ENCODE assay signal across 32 cellular contexts in the genomic region with DNA sequence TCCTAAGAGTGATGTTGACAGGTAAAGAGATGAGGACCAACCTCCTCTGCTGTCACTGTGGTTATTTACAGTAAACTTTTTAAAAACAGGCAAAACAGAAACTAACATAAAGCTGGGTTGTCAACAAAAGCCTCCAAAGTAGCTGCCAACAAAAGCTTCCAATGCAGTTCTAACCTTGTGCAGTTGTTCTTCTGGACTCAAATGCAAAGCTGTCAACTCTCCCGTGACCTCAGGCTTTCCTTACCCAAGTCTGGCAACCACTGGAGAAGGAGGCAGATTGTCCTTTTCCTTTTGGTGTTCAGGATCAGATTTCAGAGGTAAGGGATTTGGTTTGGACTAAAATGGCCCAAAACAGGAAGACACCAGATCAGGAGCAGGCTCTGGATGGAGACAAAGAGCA.
DNase-seq lines count a peak whose midpoint lies in the region; ATAC-seq and TF ChIP-seq lines count a peak whose summit lies in the region.
"Had no signal": no experiment of that assay in that cellular context is flagged by ENCODE, and none has a peak within 500 bp of the region (broad histone marks: within the 10 kb centered on the region; RNA-seq: fewer than 3 reads in every experiment).

No MANE protein-coding gene starts in this region.

- H3K9me3 Mint-ChIP-seq in effector memory CD8-positive, alpha-beta T cell: no peaks in the 10 kb centered on the region
- H3K9me3 Mint-ChIP-seq in immature natural killer cell: no peaks in the 10 kb centered on the region
- H3K9me3 Mint-ChIP-seq: activated T-helper 17 cell treated with anti-CD3 and anti-CD28 coated beads, Interleukin-2, amount 50 U/mL, for 72 hours; GM23338; T-helper 1 cell treated with Interleukin-12 subunit alpha and Interleukin-12 subunit beta and Interleukin-4 antibody, amounts not matched to agents 30 μg/mL and 1 μg/mL, for 36 hours had no signal

- CTCF ChIA-PET in HEK293 (lab: Yijun Ruan, JAX): interaction anchor here (0.7 to 1.2 kb wide), 2 partner anchors 17 to 76 kb away, joined by 3 to 4 read pairs; no protein-coding TSS in a partner anchor

- H3K4me3 Mint-ChIP-seq in effector memory CD8-positive, alpha-beta T cell: no peak overlapping the region
- H3K4me3 Mint-ChIP-seq in immature natural killer cell: peak overlapping the region in 3 of 5 donors; percentile 25 to 42 (median 36)
- H3K4me3 Mint-ChIP-seq: activated naive CD8-positive, alpha-beta T cell; activated T-helper 17 cell treated with anti-CD3 and anti-CD28 coated beads, Interleukin-2, amount 50 U/mL, for 72 hours; GM23338; T-helper 1 cell treated with Interleukin-12 subunit alpha and Interleukin-12 subunit beta and Interleukin-4 antibody, amounts not matched to agents 30 μg/mL and 1 μg/mL, for 36 hours had no signal

- POLR2A ChIA-PET in HEK293 (lab: Yijun Ruan, JAX): no interaction called here

- no peaks in the 10 kb centered on the region for H3K4me1 ChIP-seq in HEK293 (ENCODE audit: control insufficient read depth, insufficient read depth, low read length)
- H3K4me1 ChIP-seq in parathyroid adenoma: peaks cover 57% of the 10 kb centered on the region
- H3K4me1 ChIP-seq: BE2C, left ventricle myocardium inferior, right atrium auricular region, upper lobe of left lung had no signal

- peaks cover 3% of the 10 kb centered on the region for H3K36me3 Mint-ChIP-seq in effector memory CD8-positive, alpha-beta T cell (ENCODE audit: insufficient read depth)
- H3K36me3 Mint-ChIP-seq in immature natural killer cell: peaks cover 0 to 18% (median 17%) of the 10 kb centered on the region in 3 donors
- H3K36me3 Mint-ChIP-seq: activated naive CD8-positive, alpha-beta T cell had no signal

- H3K4me1 Mint-ChIP-seq in effector memory CD8-positive, alpha-beta T cell (ENCODE audit: low read depth in 2 of 2): peaks cover 0 to 34% of the 10 kb centered on the region in 2 donors
- H3K4me1 Mint-ChIP-seq in immature natural killer cell: peaks cover 67 to 73% of the 10 kb centered on the region in 2 donors
- H3K4me1 Mint-ChIP-seq: activated T-helper 17 cell treated with anti-CD3 and anti-CD28 coated beads, Interleukin-2, amount 50 U/mL, for 72 hours had no signal

- H2AFZ ChIP-seq in parathyroid adenoma: no peak overlapping the region
- H2AFZ ChIP-seq: GM23338 had no signal

- H3K79me2 ChIP-seq in parathyroid adenoma: peaks cover 41% of the 10 kb centered on the region

- no peak for DNase-seq in effector memory CD8-positive, alpha-beta T cell
- DNase-seq in immature natural killer cell: peak in 1 of 3 donors; percentile 8
- no peak for DNase-seq in activated naive CD4-positive, alpha-beta T cell treated with anti-CD3 and anti-CD28 coated beads, Interleukin-2, amount 50 U/mL, for 16 hours
- DNase-seq in NCI-H2107 treated with DMSO at 0.1 percent for 48 hours (lab: John Stamatoyannopoulos, UW; ENCODE audit: unreplicated experiment): no peak
- no peak for DNase-seq in NCI-H345 (lab: John Stamatoyannopoulos, UW)
- DNase-seq: activated CD4-positive, alpha-beta T cell treated with anti-CD3 and anti-CD28 coated beads, Interleukin-2, amount 50 U/mL, for 1 hour; activated CD8-positive, alpha-beta memory T cell treated with anti-CD3 and anti-CD28 coated beads, Interleukin-2, amount 50 U/mL, for 4 hours; BE2C; DMS79 treated with DMSO at 0.1 percent for 48 hours; effector CD4-positive, alpha-beta T cell; esophagus squamous epithelium; heart left ventricle; left ventricle myocardium inferior; mucosa of descending colon; NCI-H1092 treated with DMSO at 0.1 percent for 48 hours; NCI-H2081; NCI-H524; nucleus accumbens; stimulated activated CD4-positive, alpha-beta T cell treated with anti-CD3 and anti-CD28 coated beads, Interleukin-12 subunit alpha, Interleukin-12 subunit beta, amount 100 ng/mL, for 4 hours; stomach; upper lobe of left lung had no signal

- H3K27me3 ChIP-seq in parathyroid adenoma (ENCODE audit: control insufficient read depth, insufficient read depth, low read length): no peaks in the 10 kb centered on the region
- H3K27me3 ChIP-seq: BE2C, esophagus squamous epithelium, heart left ventricle, right atrium auricular region, stomach, upper lobe of left lung had no signal

- H3K27me3 Mint-ChIP-seq in effector memory CD8-positive, alpha-beta T cell: no peaks in the 10 kb centered on the region
- H3K27me3 Mint-ChIP-seq in immature natural killer cell (ENCODE audit: low read depth in 3 of 3): peaks cover 0 to 2% (median 0%) of the 10 kb centered on the region in 3 donors
- H3K27me3 Mint-ChIP-seq: activated naive CD8-positive, alpha-beta T cell; activated T-helper 17 cell treated with anti-CD3 and anti-CD28 coated beads, Interleukin-2, amount 50 U/mL, for 72 hours had no signal

- H3K9ac ChIP-seq in parathyroid adenoma: no peak overlapping the region

- H3K4me2 ChIP-seq in parathyroid adenoma (ENCODE audit: low read length): no peak overlapping the region
- H3K4me2 ChIP-seq: A549, GM23338 had no signal

- H3K4me3 ChIP-seq in HEK293 (ENCODE audit: low read depth, low read length) (no peak overlapping the region), parathyroid adenoma (ENCODE audit: low read depth, low read length) (no peak overlapping the region)
- H3K4me3 ChIP-seq: A549, esophagus squamous epithelium, GM12878, GM23338, heart left ventricle, left ventricle myocardium inferior, mucosa of descending colon, right atrium auricular region, stomach, upper lobe of left lung had no signal

- peaks cover 0 to 47% of the 10 kb centered on the region in 2 experiments; a peak in 2 of 3 replicates for H3K36me3 ChIP-seq in HEK293 (ENCODE audit: control insufficient read depth in 2 of 2, insufficient read depth in 1 of 2, low read length in 2 of 2)
- H3K36me3 ChIP-seq in parathyroid adenoma (ENCODE audit: control insufficient read depth, insufficient read depth, low read length): no peaks in the 10 kb centered on the region
- H3K36me3 ChIP-seq: BE2C had no signal

- no peak overlapping the region for H3K27ac ChIP-seq in HEK293 (ENCODE audit: extremely low read depth, low read depth, low read length)
- peak overlapping the region; percentile 68 for H3K27ac ChIP-seq in parathyroid adenoma
- H3K27ac ChIP-seq: A549, heart left ventricle, left ventricle myocardium inferior, right atrium auricular region, upper lobe of left lung had no signal

- peak; percentile 52 for ATAC-seq in effector memory CD8-positive, alpha-beta T cell (replicated peaks)
- no peak for ATAC-seq in GM19463 (IDR thresholded peaks at IDR 0.05; ENCODE audit: unreplicated experiment)
- ATAC-seq: A549; activated T-helper 17 cell treated with anti-CD3 and anti-CD28 coated beads, Interleukin-2, amount 50 U/mL, for 72 hours; GM12878; GM23338; HepG2; mucosa of descending colon had no signal

- H3K9me3 ChIP-seq in HEK293 (ENCODE audit: control insufficient read depth, insufficient read depth, low read depth, low read length) (no peaks in the 10 kb centered on the region), parathyroid adenoma (ENCODE audit: control insufficient read depth, low read length) (no peaks in the 10 kb centered on the region)
- H3K9me3 ChIP-seq: A549, BE2C, esophagus squamous epithelium, heart left ventricle, left ventricle myocardium inferior, mucosa of descending colon, right atrium auricular region, stomach, upper lobe of left lung had no signal

- H3K27ac Mint-ChIP-seq in effector memory CD8-positive, alpha-beta T cell: peak overlapping the region; percentile 45 to 89
- peak overlapping the region; percentile 66 to 91 (median 86) for H3K27ac Mint-ChIP-seq in immature natural killer cell
- H3K27ac Mint-ChIP-seq: activated naive CD8-positive, alpha-beta T cell; activated T-helper 17 cell treated with anti-CD3 and anti-CD28 coated beads, Interleukin-2, amount 50 U/mL, for 72 hours; T-helper 1 cell treated with Interleukin-12 subunit alpha and Interleukin-12 subunit beta and Interleukin-4 antibody, amounts not matched to agents 30 μg/mL and 1 μg/mL, for 36 hours had no signal

- TF ChIP-seq CTCF in HEK293 (tag by site-specific recombination; IDR thresholded peaks at IDR 0.05): no peak
- TF ChIP-seq CTCF in parathyroid adenoma (IDR thresholded peaks at IDR 0.05): no peak

TF ChIP-seq in HEK293, 187 proteins besides CTCF, POLR2A, EP300 and RAD21:
- TF ChIP-seq ZNF600 (tag by site-specific recombination; IDR thresholded peaks at IDR 0.05) (peak; percentile 70), ZNF677 (tag by site-specific recombination; IDR thresholded peaks at IDR 0.05) (no peak)
- TF ChIP-seq, protein P1, sequence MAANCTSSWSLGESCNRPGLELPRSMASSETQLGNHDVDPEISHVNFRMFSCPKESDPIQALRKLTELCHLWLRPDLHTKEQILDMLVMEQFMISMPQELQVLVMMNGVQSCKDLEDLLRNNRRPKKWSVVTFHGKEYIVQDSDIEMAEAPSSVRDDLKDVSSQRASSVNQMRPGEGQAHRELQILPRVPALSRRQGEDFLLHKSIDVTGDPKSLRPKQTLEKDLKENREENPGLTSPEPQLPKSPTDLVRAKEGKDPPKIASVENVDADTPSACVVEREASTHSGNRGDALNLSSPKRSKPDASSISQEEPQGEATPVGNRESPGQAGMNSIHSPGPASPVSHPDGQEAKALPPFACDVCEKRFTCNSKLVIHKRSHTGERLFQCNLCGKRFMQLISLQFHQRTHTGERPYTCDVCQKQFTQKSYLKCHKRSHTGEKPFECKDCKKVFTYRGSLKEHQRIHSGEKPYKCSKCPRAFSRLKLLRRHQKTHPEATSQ (tag by site-specific recombination; IDR thresholded peaks at IDR 0.05): no peak
- TF ChIP-seq, protein P2, sequence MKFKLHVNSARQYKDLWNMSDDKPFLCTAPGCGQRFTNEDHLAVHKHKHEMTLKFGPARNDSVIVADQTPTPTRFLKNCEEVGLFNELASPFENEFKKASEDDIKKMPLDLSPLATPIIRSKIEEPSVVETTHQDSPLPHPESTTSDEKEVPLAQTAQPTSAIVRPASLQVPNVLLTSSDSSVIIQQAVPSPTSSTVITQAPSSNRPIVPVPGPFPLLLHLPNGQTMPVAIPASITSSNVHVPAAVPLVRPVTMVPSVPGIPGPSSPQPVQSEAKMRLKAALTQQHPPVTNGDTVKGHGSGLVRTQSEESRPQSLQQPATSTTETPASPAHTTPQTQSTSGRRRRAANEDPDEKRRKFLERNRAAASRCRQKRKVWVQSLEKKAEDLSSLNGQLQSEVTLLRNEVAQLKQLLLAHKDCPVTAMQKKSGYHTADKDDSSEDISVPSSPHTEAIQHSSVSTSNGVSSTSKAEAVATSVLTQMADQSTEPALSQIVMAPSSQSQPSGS (tag by site-specific recombination; IDR thresholded peaks at IDR 0.05; ENCODE audit: low read depth): no peak

Comparison
In these comparisons a context has a peak if more than half of its experiments do, and no peak if none do; other contexts are left out.
1. H3K4me3 Mint-ChIP-seq: peak in immature natural killer cell (3 of 5); none in effector memory CD8-positive, alpha-beta T cell (0 of 2).